ENCODE assay signal across 20 cellular contexts in the genomic region with DNA sequence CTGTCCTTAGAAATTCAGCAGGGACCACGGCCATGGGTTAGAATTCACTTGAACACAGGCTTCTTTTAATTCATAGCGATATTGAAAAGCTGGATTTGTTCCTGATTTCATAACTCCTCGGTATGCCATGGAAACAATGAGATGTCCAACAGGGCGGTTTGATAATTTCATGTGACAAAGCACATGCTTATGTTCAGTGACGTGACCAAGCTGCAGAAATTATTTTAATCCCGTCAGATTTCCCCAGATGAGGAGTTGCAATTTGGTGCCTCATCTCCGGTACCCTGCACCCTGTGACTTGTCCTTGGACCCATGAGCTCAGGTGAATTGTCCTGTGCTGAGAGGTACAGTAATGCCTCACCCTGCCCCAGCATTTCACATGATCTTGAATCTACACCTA.
A peak's percentile ranks its signal among the peaks of the same experiment; 100 is the strongest.
DNase-seq lines count a peak whose midpoint lies in the region; ATAC-seq, FAIRE-seq and TF ChIP-seq lines count a peak whose summit lies in the region.
"Had no signal": no experiment of that assay in that cellular context is flagged by ENCODE, and none has a peak within 500 bp of the region (broad histone marks: within the 10 kb centered on the region; RNA-seq: fewer than 3 reads in every experiment).

No MANE protein-coding gene starts in this region.

- in situ Hi-C loops in IMR-90 (cut with MboI; ENCODE audit: low sequenced_read_pairs), result no loop called here

- intact Hi-C loops in IMR-90 (cut with micrococcal nuclease) (no loop called here), body of pancreas (cut with DNase I) (no loop called here)

- no peaks in the 10 kb centered on the region for H4K20me1 ChIP-seq in IMR-90 (ENCODE audit: insufficient read depth, low read length)

- H3K27me3 ChIP-seq in IMR-90 (ENCODE audit: control insufficient read depth, insufficient read depth, low read length), result no peaks in the 10 kb centered on the region
- no peaks in the 10 kb centered on the region for H3K27me3 ChIP-seq in body of pancreas
- H3K27me3 ChIP-seq: BE2C had no signal

- no peak overlapping the region for H4K8ac ChIP-seq in IMR-90 (ENCODE audit: low read depth in 2 of 2, low read length in 2 of 2)

- no peak for FAIRE-seq in H54 (lab: Jason Lieb, UNC)
- FAIRE-seq: A204.1, D721Med, GM19239 had no signal

- TF ChIP-seq RAD21 in IMR-90 (IDR thresholded peaks at IDR 0.05; ENCODE audit: low read length), result no peak

- peaks cover 5% of the 10 kb centered on the region for H3K9me1 ChIP-seq in IMR-90 (ENCODE audit: insufficient read depth, low read length)

- H3K4me2 ChIP-seq in IMR-90 (ENCODE audit: low read depth, low read length), result no peak overlapping the region

- ATAC-seq in IMR-90 (ENCODE audit: low read depth) (no peak), GM19452 (IDR thresholded peaks at IDR 0.05; ENCODE audit: unreplicated experiment) (no peak), body of pancreas (no peak)
- ATAC-seq: HCT116 had no signal

- H2BK15ac ChIP-seq in IMR-90 (ENCODE audit: low read depth, low read length), result no peak overlapping the region

- H2BK120ac ChIP-seq in IMR-90 (ENCODE audit: low read depth, low read length), result no peak overlapping the region

- H3K27ac ChIP-seq in IMR-90 (ENCODE audit: insufficient read depth, low read length) (no peak overlapping the region), angular gyrus (ENCODE audit: low read depth, low read length) (peak overlapping the region; percentile 65), body of pancreas (no peak overlapping the region)
- H3K27ac ChIP-seq: C4-2B, HL-60 had no signal

- H2BK5ac ChIP-seq in IMR-90 (ENCODE audit: low read depth, low read length, poor library complexity, severe bottlenecking), result no peak overlapping the region

- POLR2A ChIA-PET in IMR-90 (lab: Charles Lee; ENCODE audit: unreplicated experiment), result no interaction called here
- POLR2A ChIA-PET in GM10248 (lab: Yijun Ruan, JAX), result no interaction called here

- no peak for TF ChIP-seq POLR2A in IMR-90 (IDR thresholded peaks at IDR 0.05; ENCODE audit: low read depth, low read length)
- TF ChIP-seq POLR2A in H54 (IDR thresholded peaks at IDR 0.05; ENCODE audit: low read depth, low read length), result no peak
- no peak for TF ChIP-seq POLR2A in body of pancreas (IDR thresholded peaks at IDR 0.05)

- no TSS peak for BruUV-seq in IMR-90 (replicated peaks; lab: Mats Ljungman, UMichigan)

- H2BK20ac ChIP-seq in IMR-90 (ENCODE audit: low read depth, low read length), result no peak overlapping the region; the same call in 1 of the 2 replicates

- peak overlapping the region; percentile 59 for H2AFZ ChIP-seq in IMR-90 (replicated peaks; ENCODE audit: low read length, poor library complexity)

- H3K9me3 ChIP-seq in IMR-90 (ENCODE audit: control insufficient read depth, insufficient read depth, low read length) (no peaks in the 10 kb centered on the region), body of pancreas (no peaks in the 10 kb centered on the region)
- H3K9me3 ChIP-seq: BE2C had no signal

- no peak overlapping the region for H3K56ac ChIP-seq in IMR-90 (ENCODE audit: extremely low read depth, insufficient read depth, low read length)

- H3K18ac ChIP-seq in IMR-90 (ENCODE audit: low read depth, low read length), result no peak overlapping the region

- H3K14ac ChIP-seq in IMR-90 (replicated peaks; ENCODE audit: low read depth, low read length), result no peak overlapping the region

- no peaks in the 10 kb centered on the region; a peak in 1 of 4 replicates for H3K79me1 ChIP-seq in IMR-90 (ENCODE audit: low read depth in 1 of 2, low read length in 2 of 2)

- TF ChIP-seq CTCF in IMR-90 (conservative IDR thresholded peaks at IDR 0.05; ENCODE audit: low read depth, low read length) (no peak), GM10248 (IDR thresholded peaks at IDR 0.05; ENCODE audit: control extremely low read depth, extremely low read depth, low read depth, missing control alignments) (no peak), body of pancreas (IDR thresholded peaks at IDR 0.05) (no peak)

- DNase-seq in IMR-90, result no peak
- peak; percentile 58 for DNase-seq in inferior parietal cortex (ENCODE audit: extremely low spot score)
- DNase-seq in GM10248 (ENCODE audit: extremely low spot score), result no peak
- no peak for DNase-seq in H54 (ENCODE audit: insufficient read length, low spot score)
- DNase-seq in body of pancreas, result no peak
- DNase-seq: BE2C; CD4-positive, alpha-beta memory T cell; COR-L47; DMS153; DMS79 treated with DMSO at 0.1 percent for 48 hours; EL; GDM1 had no signal

- H2AK9ac ChIP-seq in IMR-90 (replicated peaks; ENCODE audit: low read depth, low read length, poor library complexity), result peak overlapping the region; percentile 59

- dilution Hi-C loops in IMR-90 (cut with HindIII; ENCODE audit: low sequenced_read_pairs, unreplicated experiment), result no loop called here

- CTCF ChIA-PET in IMR-90 (lab: Yijun Ruan, JAX), result no interaction called here
- CTCF ChIA-PET in GM10248 (lab: Yijun Ruan, JAX), result interaction anchor here (1.0 kb wide), 1 partner anchor 14 kb away, joined by 3 read pairs; no protein-coding TSS in a partner anchor

- 94% methylated on average over 6 of the region's 7 CpGs; no CpG with 5 or more reads in 1 of the 2 experiments for WGBS in IMR-90 (ENCODE audit: extremely low coverage in 2 of 2, insufficient read length in 1 of 2), 2 experiments
- WGBS in body of pancreas, 2 donors, result 67 to 68% methylated on average over 7 of the region's 7 CpGs

- 0 out of 2 replicates have a peak overlapping the region, but pooled peaks have one; percentile 12 for H4K91ac ChIP-seq in IMR-90 (ENCODE audit: insufficient read depth, low read depth, low read length)

- no peak overlapping the region for H3K4ac ChIP-seq in IMR-90 (ENCODE audit: low read depth, low read length)

- H2AK5ac ChIP-seq in IMR-90 (ENCODE audit: low read depth, low read length), result peak overlapping the region; percentile 54; the same call in 1 of the 2 replicates

- H3K23ac ChIP-seq in IMR-90 (ENCODE audit: low read depth, low read length), result 0 out of 2 replicates have a peak overlapping the region, but pooled peaks have one; percentile 25

- H4K5ac ChIP-seq in IMR-90 (ENCODE audit: low read depth, low read length), result no peak overlapping the region

- no peak overlapping the region for H3K9ac ChIP-seq in IMR-90 (ENCODE audit: low read depth, low read length)

- H3K4me3 ChIP-seq in IMR-90 (ENCODE audit: insufficient read depth, low read depth, low read length) (no peak overlapping the region), body of pancreas (no peak overlapping the region)

- H3K36me3 ChIP-seq in IMR-90 (ENCODE audit: control insufficient read depth, insufficient read depth, low read length) (no peaks in the 10 kb centered on the region), body of pancreas (replicated peaks in 1 of 2; ENCODE audit: insufficient read depth in 1 of 2, low read depth in 2 of 2) (no peaks in the 10 kb centered on the region)
- H3K36me3 ChIP-seq: BE2C had no signal

- H3K4me1 ChIP-seq in IMR-90 (ENCODE audit: control insufficient read depth, insufficient read depth, low read length) (peaks cover 6% of the 10 kb centered on the region), body of pancreas (peaks cover 8% of the 10 kb centered on the region)
- H3K4me1 ChIP-seq: BE2C had no signal

TF ChIP-seq in IMR-90, 13 proteins besides CTCF, POLR2A, EP300 and RAD21:
- no peak for TF ChIP-seq SMC3 (IDR thresholded peaks at IDR 0.05; ENCODE audit: low read depth, low read length)
- TF ChIP-seq NFE2L2 (IDR thresholded peaks at IDR 0.05; ENCODE audit: low read depth, low read length), result no peak
- TF ChIP-seq, protein P1, sequence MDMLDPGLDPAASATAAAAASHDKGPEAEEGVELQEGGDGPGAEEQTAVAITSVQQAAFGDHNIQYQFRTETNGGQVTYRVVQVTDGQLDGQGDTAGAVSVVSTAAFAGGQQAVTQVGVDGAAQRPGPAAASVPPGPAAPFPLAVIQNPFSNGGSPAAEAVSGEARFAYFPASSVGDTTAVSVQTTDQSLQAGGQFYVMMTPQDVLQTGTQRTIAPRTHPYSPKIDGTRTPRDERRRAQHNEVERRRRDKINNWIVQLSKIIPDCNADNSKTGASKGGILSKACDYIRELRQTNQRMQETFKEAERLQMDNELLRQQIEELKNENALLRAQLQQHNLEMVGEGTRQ (IDR thresholded peaks at IDR 0.05; ENCODE audit: low read depth, low read length), result no peak
- no peak for TF ChIP-seq CHD1 (IDR thresholded peaks at IDR 0.05; ENCODE audit: low read depth, low read length)
- no peak for TF ChIP-seq MXI1 (IDR thresholded peaks at IDR 0.05; ENCODE audit: borderline replicate concordance, low read depth, low read length)
- no peak for TF ChIP-seq FOS (IDR thresholded peaks at IDR 0.05; ENCODE audit: low read depth, low read length)
- no peak for TF ChIP-seq MAFK (IDR thresholded peaks at IDR 0.05; ENCODE audit: low read depth, low read length)
- TF ChIP-seq, protein P2, sequence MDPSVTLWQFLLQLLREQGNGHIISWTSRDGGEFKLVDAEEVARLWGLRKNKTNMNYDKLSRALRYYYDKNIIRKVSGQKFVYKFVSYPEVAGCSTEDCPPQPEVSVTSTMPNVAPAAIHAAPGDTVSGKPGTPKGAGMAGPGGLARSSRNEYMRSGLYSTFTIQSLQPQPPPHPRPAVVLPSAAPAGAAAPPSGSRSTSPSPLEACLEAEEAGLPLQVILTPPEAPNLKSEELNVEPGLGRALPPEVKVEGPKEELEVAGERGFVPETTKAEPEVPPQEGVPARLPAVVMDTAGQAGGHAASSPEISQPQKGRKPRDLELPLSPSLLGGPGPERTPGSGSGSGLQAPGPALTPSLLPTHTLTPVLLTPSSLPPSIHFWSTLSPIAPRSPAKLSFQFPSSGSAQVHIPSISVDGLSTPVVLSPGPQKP (IDR thresholded peaks at IDR 0.05; ENCODE audit: borderline replicate concordance, low read depth, low read length), result no peak
- TF ChIP-seq BHLHE40 (IDR thresholded peaks at IDR 0.05; ENCODE audit: low read depth, low read length), result no peak
- no peak for TF ChIP-seq RFX5 (IDR thresholded peaks at IDR 0.05; ENCODE audit: low read depth, low read length)
- TF ChIP-seq RCOR1 (IDR thresholded peaks at IDR 0.05; ENCODE audit: insufficient replicate concordance, low read length), result no peak
- TF ChIP-seq MAZ (IDR thresholded peaks at IDR 0.05; ENCODE audit: borderline replicate concordance, low read depth, low read length), result no peak
- no peak for TF ChIP-seq CEBPB (IDR thresholded peaks at IDR 0.05; ENCODE audit: low read depth, low read length)
